8 cellular contexts compared by ENCODE assay signal in genomic region chr9:128819716-128820664, GRCh38. TPM values are rescaled to one million over a fixed set of nuclear protein-coding genes. Genes with fewer than 3 reads are reported as not detected.
A peak's percentile ranks its signal among the peaks of the same experiment; 100 is the strongest.
DNase-seq lines count a peak whose midpoint lies in the region; ATAC-seq and TF ChIP-seq lines count a peak whose summit lies in the region.

No MANE protein-coding gene starts in this region.

- intact Hi-C loops in mammary epithelial cell (cut with micrococcal nuclease), result loop anchor here (2.0 kb wide), 2 partner anchors 49 to 163 kb away; partner anchors contain the start of genes DYNC2I2 and ZER1

- H3K27me3 ChIP-seq in mammary epithelial cell (ENCODE audit: insufficient read depth, low read length), result no peaks in the 10 kb centered on the region

- TSS peak; percentile 18 for BruUV-seq in mammary epithelial cell (replicated peaks; lab: Mats Ljungman, UMichigan)

- no peaks in the 10 kb centered on the region for H3K9me3 ChIP-seq in mammary epithelial cell (replicated peaks; ENCODE audit: insufficient read depth, low read length)

- no peak for ATAC-seq in memory B cell (ENCODE audit: low read depth)
- ATAC-seq in omental fat pad (ENCODE audit: low FRiP score), result no peak

- H3K4me3 Mint-ChIP-seq in memory B cell, result peak overlapping the region; percentile 52

- CTCF ChIA-PET in mammary epithelial cell (lab: Charles Lee; ENCODE audit: low non-redundant PET), result no interaction called here

- H3K79me2 ChIP-seq in mammary epithelial cell (ENCODE audit: insufficient read depth, low read length), result peaks cover 16% of the 10 kb centered on the region

- peaks cover 8% of the 10 kb centered on the region for H3K36me3 Mint-ChIP-seq in memory B cell

- peaks cover 12% of the 10 kb centered on the region for H3K36me3 ChIP-seq in mammary epithelial cell (ENCODE audit: insufficient read depth, low read length)

- H3K4me2 ChIP-seq in mammary epithelial cell (ENCODE audit: insufficient read depth, low read depth, low read length), result peak overlapping the region; percentile 98

- peak overlapping the region in 1 of 3 experiments; percentile 57 for H3K4me3 ChIP-seq in mammary epithelial cell (replicated peaks in 1 of 3; ENCODE audit: insufficient read depth in 1 of 3, low read depth in 2 of 3, low read length in 3 of 3)

- WGBS in mammary epithelial cell (ENCODE audit: low coverage, missing lambda C conversion rate), result 69% methylated on average over 15 of the region's 18 CpGs

- H3K27ac ChIP-seq in mammary epithelial cell (ENCODE audit: insufficient read depth, low read depth, low read length), result no peak overlapping the region

- DNase-seq in DMS53 (lab: John Stamatoyannopoulos, UW) (peak; percentile 86), NCI-H2227 treated with DMSO at 0.1 percent for 48 hours (lab: John Stamatoyannopoulos, UW) (peak; percentile 74), mammary epithelial cell (no peak), memory B cell (ENCODE audit: low spot score in 2 of 2) (no peak), NCI-H524 (lab: John Stamatoyannopoulos, UW) (no peak), omental fat pad (ENCODE audit: low spot score) (no peak), NCI-H1092 treated with DMSO at 0.1 percent for 48 hours (lab: John Stamatoyannopoulos, UW) (no peak)
- no peak for DNase-seq in stimulated activated naive CD4-positive, alpha-beta T cell (lab: John Stamatoyannopoulos, UW)

- H3K27me3 Mint-ChIP-seq in memory B cell, result no peaks in the 10 kb centered on the region

- H3K9me3 Mint-ChIP-seq in memory B cell, result no peaks in the 10 kb centered on the region

- no peak overlapping the region for H3K9ac ChIP-seq in mammary epithelial cell (ENCODE audit: insufficient read depth, low read length)

- no peak overlapping the region for H2AFZ ChIP-seq in mammary epithelial cell (ENCODE audit: low read depth, low read length)

- H3K4me1 ChIP-seq in mammary epithelial cell (ENCODE audit: insufficient read depth, low read length), result peaks cover 16% of the 10 kb centered on the region

- TF ChIP-seq CTCF in mammary epithelial cell (conservative IDR thresholded peaks at IDR 0.05 in 1 of 2, IDR thresholded peaks at IDR 0.05 in 1 of 2; ENCODE audit: extremely low read depth in 1 of 2, insufficient read depth in 1 of 2, low read depth in 1 of 2, low read length in 2 of 2) (no peak), omental fat pad (IDR thresholded peaks at IDR 0.05) (no peak)

- no peaks in the 10 kb centered on the region for H4K20me1 ChIP-seq in mammary epithelial cell (ENCODE audit: insufficient read depth, low read length)

- H3K27ac Mint-ChIP-seq in memory B cell, result no peak overlapping the region

- in situ Hi-C loops in mammary epithelial cell (cut with MboI; ENCODE audit: low sequenced_read_pairs in 2 of 2), result no loop called here

- dilution Hi-C loops in mammary epithelial cell (cut with HindIII; ENCODE audit: low sequenced_read_pairs), result no loop called here

- peaks cover 17% of the 10 kb centered on the region for H3K4me1 Mint-ChIP-seq in memory B cell

RNA-seq across cellular contexts. Expression of gene ENDOG, which starts 1.7 kb away (rescaled TPM):
- total RNA-seq in mammary epithelial cell, result 10 to 100 TPM; 30.8 to 40.3 TPM
- 26.5 TPM for polyA plus RNA-seq in mammary epithelial cell
- 19.2 TPM for polyA minus RNA-seq in mammary epithelial cell
- 10 to 100 TPM; 14.1 to 29.9 (median 20.3) TPM for total RNA-seq in omental fat pad

RNA-seq across cellular contexts. Expression of gene SPOUT1, which starts 9.6 kb away (rescaled TPM):
- total RNA-seq in mammary epithelial cell, result 10 to 100 TPM; 26.8 to 44.7 TPM
- polyA plus RNA-seq in mammary epithelial cell, result 33.3 TPM
- 17.0 TPM for polyA minus RNA-seq in mammary epithelial cell
- total RNA-seq in omental fat pad, result 10 to 100 TPM; 15.1 to 25.1 (median 21.2) TPM

RNA-seq across cellular contexts. Expression of gene TBC1D13, which starts 32.9 kb away (rescaled TPM):
- total RNA-seq in mammary epithelial cell (10 to 100 TPM; 18.0 to 18.5 TPM), omental fat pad (10 to 100 TPM; 12.1 to 21.4 (median 14.9) TPM)
- 17.3 TPM for polyA plus RNA-seq in mammary epithelial cell
- polyA minus RNA-seq in mammary epithelial cell, result 34.9 TPM

RNA-seq across cellular contexts. Expression of gene ZER1, which starts 48.3 kb away (rescaled TPM):
- total RNA-seq in mammary epithelial cell (10 to 100 TPM; 27.3 to 29.2 TPM), omental fat pad (10 to 100 TPM; 20.9 to 43.1 (median 30.7) TPM)
- polyA plus RNA-seq in mammary epithelial cell, result 17.8 TPM
- polyA minus RNA-seq in mammary epithelial cell, result 90.1 TPM

Comparison
In these comparisons a context has a peak if more than half of its experiments do, and no peak if none do; other contexts are left out.
1. DNase-seq: peak in DMS53 (single experiment) and NCI-H2227 treated with DMSO at 0.1 percent for 48 hours (single experiment); none in mammary epithelial cell (single experiment), memory B cell (0 of 2), stimulated activated naive CD4-positive, alpha-beta T cell (0 of 6), NCI-H524 (0 of 2), omental fat pad (single experiment) and NCI-H1092 treated with DMSO at 0.1 percent for 48 hours (single experiment).